Comparison of ENCODE assay signal across 15 cellular contexts in genomic region chr3:54600441-54601204, GRCh38.
DNase-seq lines count a peak whose midpoint lies in the region; ATAC-seq, FAIRE-seq and TF ChIP-seq lines count a peak whose summit lies in the region.
"Had no signal": no experiment of that assay in that cellular context is flagged by ENCODE, and none has a peak within 500 bp of the region (broad histone marks: within the 10 kb centered on the region; RNA-seq: fewer than 3 reads in every experiment).

No MANE protein-coding gene starts in this region.

- no peak for FAIRE-seq in GM12892 (lab: Jason Lieb, UNC)
- FAIRE-seq: GM18507, pancreas had no signal

- H3K9me3 Mint-ChIP-seq in effector memory CD8-positive, alpha-beta T cell, result peaks cover 4 to 15% of the 10 kb centered on the region in 2 donors
- H3K9me3 Mint-ChIP-seq: mesothelial cell of epicardium had no signal

- no peak overlapping the region for H3K27ac Mint-ChIP-seq in effector memory CD8-positive, alpha-beta T cell
- H3K27ac Mint-ChIP-seq: mesothelial cell of epicardium had no signal

- DNase-seq in Ammon's horn (ENCODE audit: low spot score) (peak; percentile 73), WERI-Rb-1 (peak; percentile 81), globus pallidus (ENCODE audit: low spot score) (peak; percentile 50), occipital lobe (lab: John Stamatoyannopoulos, UW) (peak; percentile 42), GM12892 (ENCODE audit: insufficient read length) (no peak), NCI-H345 treated with DMSO at 0.1 percent for 48 hours (lab: John Stamatoyannopoulos, UW; ENCODE audit: unreplicated experiment) (no peak), ureter (ENCODE audit: low spot score) (no peak)
- DNase-seq in effector memory CD8-positive, alpha-beta T cell, result no peak
- DNase-seq: KG1; NCI-H1436; NCI-H510A; stimulated activated CD4-positive, alpha-beta T cell treated with anti-CD3 and anti-CD28 coated beads, Interleukin-15, amount 100 ng/mL, for 24 hours had no signal

- no peaks in the 10 kb centered on the region for H3K36me3 Mint-ChIP-seq in effector memory CD8-positive, alpha-beta T cell (ENCODE audit: insufficient read depth)
- H3K36me3 Mint-ChIP-seq: mesothelial cell of epicardium had no signal

- H3K4me3 ChIP-seq in WERI-Rb-1 (ENCODE audit: low read depth, low read length), result peak overlapping the region; percentile 13
- H3K4me3 ChIP-seq: pancreas had no signal

- no peak for TF ChIP-seq POLR2A in GM12892 (IDR thresholded peaks at IDR 0.05; ENCODE audit: low read depth, low read length)

- no peaks in the 10 kb centered on the region for H3K27me3 Mint-ChIP-seq in effector memory CD8-positive, alpha-beta T cell

- H3K4me1 Mint-ChIP-seq in effector memory CD8-positive, alpha-beta T cell (ENCODE audit: low read depth in 2 of 2), result no peaks in the 10 kb centered on the region
- H3K4me1 Mint-ChIP-seq: mesothelial cell of epicardium had no signal

- TF ChIP-seq CTCF in WERI-Rb-1 (IDR thresholded peaks at IDR 0.05; ENCODE audit: low read depth, low read length), result no peak

- H3K9me3 ChIP-seq in WERI-Rb-1 (ENCODE audit: severe bottlenecking), result no peaks in the 10 kb centered on the region
- H3K9me3 ChIP-seq: pancreas had no signal

- H3K36me3 ChIP-seq in WERI-Rb-1, result no peaks in the 10 kb centered on the region
- H3K36me3 ChIP-seq: pancreas had no signal

- H3K27me3 ChIP-seq in WERI-Rb-1 (ENCODE audit: insufficient read depth, low read depth, severe bottlenecking), result no peaks in the 10 kb centered on the region
- H3K27me3 ChIP-seq: pancreas had no signal

- H3K27ac ChIP-seq in WERI-Rb-1, result no peak overlapping the region
- H3K27ac ChIP-seq: pancreas had no signal

- ATAC-seq in effector memory CD8-positive, alpha-beta T cell (replicated peaks), result no peak
- ATAC-seq: pancreas had no signal

- no peak overlapping the region for H3K4me3 Mint-ChIP-seq in effector memory CD8-positive, alpha-beta T cell
- H3K4me3 Mint-ChIP-seq: mesothelial cell of epicardium had no signal

Comparison
In these comparisons a context has a peak if more than half of its experiments do, and no peak if none do; other contexts are left out.
1. DNase-seq: peak in Ammon's horn (single experiment), WERI-Rb-1 (single experiment), globus pallidus (single experiment) and occipital lobe (single experiment); none in GM12892 (single experiment), NCI-H345 treated with DMSO at 0.1 percent for 48 hours (single experiment), effector memory CD8-positive, alpha-beta T cell (0 of 3) and ureter (single experiment).